ENCODE assay signal across 9 cellular contexts in genomic region chr19:46413262-46414031, GRCh38. TPM values are rescaled to one million over a fixed set of nuclear protein-coding genes. Genes with fewer than 3 reads are reported as not detected.
DNase-seq lines count a peak whose midpoint lies in the region; ATAC-seq and TF ChIP-seq lines count a peak whose summit lies in the region.
"Had no signal": no experiment of that assay in that cellular context is flagged by ENCODE, and none has a peak within 500 bp of the region (broad histone marks: within the 10 kb centered on the region; RNA-seq: fewer than 3 reads in every experiment).

CCDC8 (minus strand) TSS chr19:46413564; CDS start chr19:46412810, 754 bp downstream.

- intact Hi-C loops in esophagus squamous epithelium (cut with DNase I): no loop called here

- peaks cover 6 to 97% (median 15%) of the 10 kb centered on the region in 4 donors for H3K27me3 ChIP-seq in esophagus squamous epithelium
- H3K27me3 ChIP-seq in muscle layer of duodenum (ENCODE audit: low read depth, low read length): peaks cover 21% of the 10 kb centered on the region

- ATAC-seq in GM18517 (IDR thresholded peaks at IDR 0.05; ENCODE audit: unreplicated experiment): no peak

- peak in 2 of 4 donors; percentile 33 to 48 for TF ChIP-seq POLR2A in esophagus squamous epithelium (IDR thresholded peaks at IDR 0.05)

- 42 to 67% methylated on average over 5 to 11 of the region's 46 CpGs for WGBS in esophagus squamous epithelium, 2 donors

- peak within 1 kb of the TSS in 2 of 4 donors; percentile 14 to 50 for H3K27ac ChIP-seq in esophagus squamous epithelium
- peak within 1 kb of the TSS; percentile 51 for H3K27ac ChIP-seq in muscle layer of duodenum (ENCODE audit: low read length)

- no peak for TF ChIP-seq CTCF in esophagus squamous epithelium (IDR thresholded peaks at IDR 0.05)

- H3K36me3 ChIP-seq in esophagus squamous epithelium (no peaks in the 10 kb centered on the region), muscle layer of duodenum (ENCODE audit: control insufficient read depth in 1 of 2, insufficient read depth in 2 of 2, low read length in 2 of 2) (no peaks in the 10 kb centered on the region)

- H3K4me1 ChIP-seq in esophagus squamous epithelium (peaks cover 10 to 54% (median 26%) of the 10 kb centered on the region in 3 donors), muscle layer of duodenum (ENCODE audit: control insufficient read depth in 1 of 2, insufficient read depth in 2 of 2, low read length in 2 of 2) (peaks cover 0 to 40% of the 10 kb centered on the region in 2 donors)

- H3K9me3 ChIP-seq in esophagus squamous epithelium (no peaks in the 10 kb centered on the region), muscle layer of duodenum (ENCODE audit: control insufficient read depth in 1 of 2, low read length in 2 of 2) (no peaks in the 10 kb centered on the region)

- DNase-seq in AG08396 (ENCODE audit: low spot score) (peak; percentile 70), NCI-H524 treated with DMSO at 0.1 percent for 48 hours (lab: John Stamatoyannopoulos, UW) (peak; percentile 72), esophagus squamous epithelium (lab: John Stamatoyannopoulos, UW) (no peak), NCI-H446 (lab: John Stamatoyannopoulos, UW) (no peak), COLO829 (ENCODE audit: low spot score) (no peak), NCI-H345 treated with DMSO at 0.1 percent for 48 hours (lab: John Stamatoyannopoulos, UW; ENCODE audit: unreplicated experiment) (no peak)
- DNase-seq: DND-41 had no signal

- peak within 1 kb of the TSS; percentile 3 to 57 (median 40) for H3K4me3 ChIP-seq in esophagus squamous epithelium
- H3K4me3 ChIP-seq in muscle layer of duodenum (ENCODE audit: low read depth in 1 of 2, low read length in 2 of 2): peak within 1 kb of the TSS; percentile 61 to 62

RNA-seq across cellular contexts. Expression of gene CCDC8, which starts in this region (rescaled TPM):
- total RNA-seq in esophagus squamous epithelium: 1 to 10 TPM in 1 of 4 donors, under 1 TPM in 3; 0.53 to 1.7 (median 0.62) TPM

Comparison
In these comparisons a context has a peak if more than half of its experiments do, and no peak if none do; other contexts are left out.
1. DNase-seq: peak in AG08396 (single experiment) and NCI-H524 treated with DMSO at 0.1 percent for 48 hours (single experiment); none in esophagus squamous epithelium (single experiment), NCI-H446 (0 of 2), COLO829 (single experiment) and NCI-H345 treated with DMSO at 0.1 percent for 48 hours (single experiment).